Comparison of ENCODE assay signal across 26 cellular contexts in genomic region chr1:78255378-78255777, GRCh38.
A peak's percentile ranks its signal among the peaks of the same experiment; 100 is the strongest.
DNase-seq lines count a peak whose midpoint lies in the region; ATAC-seq and TF ChIP-seq lines count a peak whose summit lies in the region.
"Had no signal": no experiment of that assay in that cellular context is flagged by ENCODE, and none has a peak within 500 bp of the region (broad histone marks: within the 10 kb centered on the region; RNA-seq: fewer than 3 reads in every experiment).

No MANE protein-coding gene starts in this region.

- TF ChIP-seq CTCF in heart right ventricle (IDR thresholded peaks at IDR 0.05) (no peak), astrocyte of the spinal cord (IDR thresholded peaks at IDR 0.05; ENCODE audit: low read depth, low read length) (no peak), thyroid gland (IDR thresholded peaks at IDR 0.05) (no peak)

- H3K4me1 ChIP-seq in heart right ventricle (no peaks in the 10 kb centered on the region), right cardiac atrium (ENCODE audit: control insufficient read depth, insufficient read depth, low read length) (no peaks in the 10 kb centered on the region), thyroid gland (no peaks in the 10 kb centered on the region)
- H3K4me1 ChIP-seq: breast epithelium, prostate gland, vagina had no signal

- no peak for TF ChIP-seq POLR2A in thyroid gland (IDR thresholded peaks at IDR 0.05)

- H3K4me3 ChIP-seq in heart right ventricle = no peak overlapping the region
- no peak overlapping the region for H3K4me3 ChIP-seq in right cardiac atrium (ENCODE audit: low read length)
- H3K4me3 ChIP-seq in astrocyte of the spinal cord (ENCODE audit: low read depth, low read length) = no peak overlapping the region
- no peak overlapping the region for H3K4me3 ChIP-seq in thyroid gland (replicated peaks in 1 of 3)
- H3K4me3 ChIP-seq: breast epithelium, colonic mucosa, prostate gland, skin epidermis, vagina had no signal

- H3K27me3 ChIP-seq in heart right ventricle = no peaks in the 10 kb centered on the region
- no peaks in the 10 kb centered on the region for H3K27me3 ChIP-seq in right cardiac atrium (ENCODE audit: control insufficient read depth, insufficient read depth)
- H3K27me3 ChIP-seq in thyroid gland = no peaks in the 10 kb centered on the region
- H3K27me3 ChIP-seq: breast epithelium, colonic mucosa, vagina had no signal

- intact Hi-C loops in heart right ventricle (cut with DNase I) (no loop called here), right cardiac atrium (cut with DNase I) (no loop called here), left colon (cut with DNase I, micrococcal nuclease) (no loop called here), thyroid gland (cut with DNase I) (no loop called here)

- DNase-seq in heart right ventricle = no peak
- no peak for DNase-seq in right cardiac atrium
- peak; percentile 7 for DNase-seq in astrocyte of the spinal cord (ENCODE audit: low read depth, low spot score)
- DNase-seq in left colon = no peak
- DNase-seq in AML-193 (lab: John Stamatoyannopoulos, UW) = no peak
- no peak for DNase-seq in thyroid gland
- DNase-seq in NCI-H146 treated with DMSO at 0.1 percent for 48 hours (lab: John Stamatoyannopoulos, UW; ENCODE audit: unreplicated experiment) = no peak
- no peak for DNase-seq in NCI-H2171 (lab: John Stamatoyannopoulos, UW)
- DNase-seq: activated CD4-positive, alpha-beta T cell treated with anti-CD3 and anti-CD28 coated beads for 48 hours; activated T-cell treated with anti-CD3 and anti-CD28 coated beads, Interleukin-2, amount 50 U/mL, for 48 hours; CD8-positive, alpha-beta T cell; colonic mucosa; DMS 273 treated with DMSO at 0.1 percent for 48 hours; effector memory CD4-positive, alpha-beta T cell; foreskin melanocyte; GOT3; hippocampal formation; mesendoderm; NCI-H1092 treated with DMSO at 0.1 percent for 48 hours; NCI-H2029 treated with DMSO at 0.1 percent for 48 hours; SHP77 had no signal

- ATAC-seq in heart right ventricle = peak in 5 of 8 donors; percentile 14 to 53 (median 41)
- no peak for ATAC-seq in right cardiac atrium
- ATAC-seq in left colon = peak; percentile 11
- ATAC-seq: CD8-positive, alpha-beta T cell had no signal

- H3K27ac ChIP-seq in heart right ventricle = peak overlapping the region in 5 of 10 donors; percentile 23 to 50 (median 30)
- H3K27ac ChIP-seq in right cardiac atrium (ENCODE audit: low read length) = no peak overlapping the region
- H3K27ac ChIP-seq in thyroid gland = no peak overlapping the region
- H3K27ac ChIP-seq: breast epithelium, colonic mucosa, prostate gland, vagina, VCaP had no signal

- in situ Hi-C loops in astrocyte of the spinal cord (cut with HindIII; ENCODE audit: low sequenced_read_pairs) = no loop called here

- H3K9me3 ChIP-seq in heart right ventricle (peaks cover 0 to 20% (median 5%) of the 10 kb centered on the region in 11 donors), right cardiac atrium (ENCODE audit: control insufficient read depth, low read length) (peaks cover 2% of the 10 kb centered on the region), thyroid gland (no peaks in the 10 kb centered on the region)
- H3K9me3 ChIP-seq: breast epithelium, colonic mucosa, prostate gland, vagina had no signal

- H3K36me3 ChIP-seq in heart right ventricle (no peaks in the 10 kb centered on the region), thyroid gland (no peaks in the 10 kb centered on the region)
- H3K36me3 ChIP-seq: breast epithelium, colonic mucosa, prostate gland, vagina had no signal

- 73 to 83% methylated on average over 2 of the region's 2 CpGs for WGBS in heart right ventricle, 2 donors
- WGBS in right cardiac atrium = 76% methylated on average over 2 of the region's 2 CpGs
- WGBS in thyroid gland, 2 donors = 79% methylated on average over 2 of the region's 2 CpGs

Comparison
In these comparisons a context has a peak if more than half of its experiments do, and no peak if none do; other contexts are left out.
1. ATAC-seq: peak in heart right ventricle (5 of 8) and left colon (single experiment); none in right cardiac atrium (0 of 2).